In the genomic region with DNA sequence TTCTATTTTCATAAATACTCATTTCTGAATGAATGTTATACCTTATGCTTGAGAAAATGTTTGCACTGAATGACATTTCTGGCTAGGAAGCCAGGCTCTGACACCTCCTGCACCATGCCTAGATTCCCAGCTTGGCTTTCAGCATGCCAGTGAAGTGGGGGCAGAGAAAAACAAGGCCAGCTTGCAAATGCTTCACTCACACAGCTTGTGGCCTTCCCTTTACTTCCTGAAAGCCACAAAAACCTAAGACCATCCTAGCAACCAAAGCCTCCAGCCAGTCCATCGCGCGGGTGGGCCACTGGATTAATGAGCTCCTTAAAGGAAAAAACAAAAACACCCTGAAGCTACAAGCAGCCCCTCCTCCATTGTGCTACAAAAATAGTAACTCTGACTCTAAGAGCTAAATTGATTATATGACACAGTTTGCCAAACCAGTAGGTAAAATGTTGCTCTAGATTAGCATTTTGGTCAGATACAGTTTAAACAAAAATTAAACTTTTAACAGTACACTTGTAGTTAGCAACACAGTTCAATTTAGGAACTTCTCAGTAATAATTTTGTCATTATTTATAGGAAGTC, we compare ENCODE assay signal across 14 cellular contexts.
DNase-seq lines count a peak whose midpoint lies in the region; ATAC-seq and TF ChIP-seq lines count a peak whose summit lies in the region.
"Had no signal": no experiment of that assay in that cellular context is flagged by ENCODE, and none has a peak within 500 bp of the region (broad histone marks: within the 10 kb centered on the region; RNA-seq: fewer than 3 reads in every experiment).

No MANE protein-coding gene starts in this region.

- no peaks in the 10 kb centered on the region for H3K27me3 ChIP-seq in SJSA1 (replicated peaks)
- H3K27me3 ChIP-seq in cardiac muscle cell = no peaks in the 10 kb centered on the region

- H3K4me3 ChIP-seq in SJSA1 = no peak overlapping the region
- no peak overlapping the region for H3K4me3 ChIP-seq in cardiac muscle cell

- no peak for TF ChIP-seq CTCF in cardiac muscle cell (IDR thresholded peaks at IDR 0.05; ENCODE audit: low read depth, low read length)

- no peak for ATAC-seq in GM21619 (IDR thresholded peaks at IDR 0.05; ENCODE audit: unreplicated experiment)
- ATAC-seq in HG03457 (IDR thresholded peaks at IDR 0.05; ENCODE audit: unreplicated experiment) = no peak
- ATAC-seq in HG03139 (IDR thresholded peaks at IDR 0.05; ENCODE audit: unreplicated experiment) = no peak
- ATAC-seq: activated naive CD4-positive, alpha-beta T cell treated with anti-CD3 and anti-CD28 coated beads, Interleukin-2, amount 50 U/mL, for 72 hours; naive thymus-derived CD4-positive, alpha-beta T cell had no signal

- H3K36me3 ChIP-seq in SJSA1 (no peaks in the 10 kb centered on the region), cardiac muscle cell (no peaks in the 10 kb centered on the region)

- peak overlapping the region; percentile 63 for H3K27ac ChIP-seq in SJSA1
- H3K27ac ChIP-seq in cardiac muscle cell = peak overlapping the region; percentile 59

- no peaks in the 10 kb centered on the region for H3K9me3 ChIP-seq in SJSA1 (replicated peaks)
- no peaks in the 10 kb centered on the region for H3K9me3 ChIP-seq in cardiac muscle cell (ENCODE audit: low read depth)

- H3K4me1 ChIP-seq in SJSA1 (replicated peaks) = peaks cover 82% of the 10 kb centered on the region
- H3K4me1 ChIP-seq in cardiac muscle cell (ENCODE audit: low read depth) = peaks cover 40% of the 10 kb centered on the region

- DNase-seq in Ammon's horn (ENCODE audit: low spot score) (peak; percentile 81), SJSA1 (ENCODE audit: low read depth in 1 of 2, low spot score in 2 of 2) (peak; percentile 91 to 97), cardiac muscle cell (ENCODE audit: low read depth in 1 of 2, low spot score in 1 of 2) (peak in 1 of 2 donors; percentile 6), midbrain (lab: John Stamatoyannopoulos, UW) (peak; percentile 43), NCI-H2196 (lab: John Stamatoyannopoulos, UW; ENCODE audit: unreplicated experiment) (no peak)
- DNase-seq: 8988T; activated CD8-positive, alpha-beta memory T cell treated with anti-CD3 and anti-CD28 coated beads, Interleukin-2, amount 50 U/mL, for 4 hours; HCEC 1CT; naive thymus-derived CD4-positive, alpha-beta T cell; NCI-H2081 had no signal
